Comparison of ENCODE assay signal across 25 cellular contexts in the genomic region with DNA sequence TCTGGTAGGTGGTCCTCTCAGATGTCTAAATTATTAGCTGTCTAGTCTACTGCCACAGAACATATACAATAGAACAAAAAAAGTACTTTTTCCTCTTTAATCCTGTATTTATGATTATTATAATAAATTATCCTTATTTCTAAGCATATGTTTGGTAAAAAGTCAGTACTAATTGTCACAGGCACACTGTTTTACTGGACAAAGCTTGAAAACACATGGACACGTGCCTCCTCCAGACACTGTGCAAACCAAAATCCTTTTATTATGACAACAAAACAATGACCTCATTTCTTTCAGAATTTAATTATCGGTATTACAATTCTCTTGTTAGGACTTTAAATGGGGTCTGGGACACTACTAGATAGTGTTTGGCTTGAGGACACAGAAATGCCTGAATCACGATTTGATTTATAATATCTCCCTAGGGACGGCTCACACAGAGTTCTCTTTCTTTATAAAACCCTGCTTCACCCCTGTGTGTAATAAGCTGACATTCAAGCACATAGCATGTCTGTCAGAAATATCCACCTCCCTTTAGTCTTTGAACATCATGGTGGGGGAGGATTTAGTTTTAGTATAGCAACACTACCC.
DNase-seq lines count a peak whose midpoint lies in the region; ATAC-seq and TF ChIP-seq lines count a peak whose summit lies in the region.
"Had no signal": no experiment of that assay in that cellular context is flagged by ENCODE, and none has a peak within 500 bp of the region (broad histone marks: within the 10 kb centered on the region; RNA-seq: fewer than 3 reads in every experiment).

No MANE protein-coding gene starts in this region.

- H3K4me3 ChIP-seq in Karpas-422 (ENCODE audit: low read length) (no peak overlapping the region), SK-N-SH (ENCODE audit: low read depth in 2 of 2, low read length in 1 of 2) (no peak overlapping the region)
- H3K4me3 ChIP-seq in effector memory CD4-positive, alpha-beta T cell (ENCODE audit: insufficient read depth, low read depth, low read length, poor library complexity, severe bottlenecking) = no peak overlapping the region
- H3K4me3 ChIP-seq: body of pancreas, MG63, Peyer's patch, right lobe of liver, SJSA1, stomach had no signal

- H4K20me1 ChIP-seq in Karpas-422 (ENCODE audit: insufficient read depth, low read depth, low read length) = no peaks in the 10 kb centered on the region
- no peaks in the 10 kb centered on the region for H4K20me1 ChIP-seq in SK-N-SH (ENCODE audit: insufficient read depth)

- H3K9me3 ChIP-seq in Karpas-422 (ENCODE audit: low read length) = no peaks in the 10 kb centered on the region
- no peaks in the 10 kb centered on the region for H3K9me3 ChIP-seq in SK-N-SH
- no peaks in the 10 kb centered on the region for H3K9me3 ChIP-seq in effector memory CD4-positive, alpha-beta T cell (ENCODE audit: control insufficient read depth, low read length)
- H3K9me3 ChIP-seq: body of pancreas, Caco-2, Peyer's patch, right lobe of liver, SJSA1, stomach had no signal

- TF ChIP-seq EP300 in SK-N-SH (IDR thresholded peaks at IDR 0.05; ENCODE audit: borderline replicate concordance in 1 of 2, low read depth in 1 of 2, low read length in 1 of 2) = no peak

- POLR2A ChIA-PET in SK-N-SH (lab: Yijun Ruan, JAX) = interaction anchor here (0.6 kb wide), 1 partner anchor 9 kb away, joined by 3 read pairs; no protein-coding TSS in a partner anchor

- H3F3A ChIP-seq in SK-N-SH (replicated peaks; ENCODE audit: insufficient read depth) = no peaks in the 10 kb centered on the region

- H2AFZ ChIP-seq in Karpas-422 (ENCODE audit: low read length) (no peak overlapping the region), SK-N-SH (ENCODE audit: low read depth) (no peak overlapping the region)

- no peaks in the 10 kb centered on the region for H3K27me3 ChIP-seq in Karpas-422 (ENCODE audit: low read length)
- H3K27me3 ChIP-seq in SK-N-SH (ENCODE audit: insufficient read depth) = no peaks in the 10 kb centered on the region
- H3K27me3 ChIP-seq in effector memory CD4-positive, alpha-beta T cell (replicated peaks; ENCODE audit: control insufficient read depth, insufficient read depth, low read length, poor library complexity, severe bottlenecking) = no peaks in the 10 kb centered on the region
- H3K27me3 ChIP-seq: body of pancreas, MG63, Peyer's patch, right lobe of liver, SJSA1, stomach had no signal

- no peak overlapping the region for H3K4me2 ChIP-seq in Karpas-422 (ENCODE audit: low read depth, low read length, poor library complexity, severe bottlenecking)
- H3K4me2 ChIP-seq in SK-N-SH = no peak overlapping the region

- no peak for TF ChIP-seq RAD21 in SK-N-SH (IDR thresholded peaks at IDR 0.05; ENCODE audit: low read length)

- H3K79me2 ChIP-seq in Karpas-422 (ENCODE audit: low read length) (no peaks in the 10 kb centered on the region), SK-N-SH (ENCODE audit: insufficient read depth) (no peaks in the 10 kb centered on the region)

- DNase-seq in COR-L47 (lab: John Stamatoyannopoulos, UW) (peak; percentile 63), Karpas-422 (peak; percentile 37), SK-N-SH (peak; percentile 2), left kidney (ENCODE audit: low read depth, low spot score) (peak; percentile 24), DMS79 (lab: John Stamatoyannopoulos, UW) (no peak)
- DNase-seq in effector memory CD4-positive, alpha-beta T cell = no peak
- DNase-seq in central memory CD4-positive, alpha-beta T cell = no peak
- DNase-seq: activated CD4-positive, alpha-beta T cell treated with anti-CD3 and anti-CD28 coated beads, Interleukin-2, amount 10 ng/mL, durations not matched to agents 24 days and 14 days; body of pancreas; Caco-2; EL; IMR-90; MG63; natural killer cell; NCI-H1694; NCI-H345; NK-92 treated with Interleukin-12 subunit alpha and Interleukin-12 subunit beta, amount 100 ng/mL, for 24 hours; Peyer's patch; right lobe of liver; stimulated activated CD4-positive, alpha-beta T cell treated with anti-CD3 and anti-CD28 coated beads, Interleukin-15, amount 100 ng/mL, for 24 hours; stomach; T-helper 2 cell; trophoblast cell had no signal

- CTCF ChIA-PET in SK-N-SH (lab: Yijun Ruan, JAX) = interaction anchor here (1.3 kb wide), 1 partner anchor 13 kb away, joined by 3 read pairs; no protein-coding TSS in a partner anchor

- H3K4me1 ChIP-seq in Karpas-422 (ENCODE audit: low read length) (no peaks in the 10 kb centered on the region), SK-N-SH (ENCODE audit: control insufficient read depth in 1 of 2, insufficient read depth in 2 of 2, low read depth in 1 of 2, low read length in 1 of 2) (peaks cover 2 to 16% of the 10 kb centered on the region in 2 experiments; a peak in 3 of 4 replicates)
- no peaks in the 10 kb centered on the region for H3K4me1 ChIP-seq in effector memory CD4-positive, alpha-beta T cell (ENCODE audit: control insufficient read depth, insufficient read depth, low read length, poor library complexity, severe bottlenecking)
- H3K4me1 ChIP-seq: body of pancreas, Peyer's patch, right lobe of liver, SJSA1, stomach had no signal

- H3K9me2 ChIP-seq in Karpas-422 (replicated peaks; ENCODE audit: insufficient read depth, low read length) = no peaks in the 10 kb centered on the region
- no peaks in the 10 kb centered on the region for H3K9me2 ChIP-seq in SK-N-SH

- H3K27ac ChIP-seq in Karpas-422 (ENCODE audit: low read length) (no peak overlapping the region), SK-N-SH (ENCODE audit: low read depth in 2 of 2, low read length in 1 of 2) (peak overlapping the region in 1 of 2 experiments; percentile 28; a peak in 1 of 4 replicates)
- H3K27ac ChIP-seq in effector memory CD4-positive, alpha-beta T cell (ENCODE audit: insufficient read depth, low read length, poor library complexity, severe bottlenecking) = no peak overlapping the region
- H3K27ac ChIP-seq: body of pancreas, Peyer's patch, right lobe of liver, SJSA1, stomach had no signal

- no peak for ATAC-seq in GM19023 (IDR thresholded peaks at IDR 0.05; ENCODE audit: unreplicated experiment)
- ATAC-seq: body of pancreas, natural killer cell, right lobe of liver had no signal

- 24% methylated on average over 4 of the region's 4 CpGs for WGBS in SK-N-SH (ENCODE audit: low lambda C conversion rate)

- H3K36me3 ChIP-seq in Karpas-422 (ENCODE audit: insufficient read depth, low read length) (no peaks in the 10 kb centered on the region), SK-N-SH (replicated peaks in 1 of 2; ENCODE audit: control insufficient read depth in 1 of 2, insufficient read depth in 2 of 2, low read length in 1 of 2) (no peaks in the 10 kb centered on the region)
- H3K36me3 ChIP-seq in effector memory CD4-positive, alpha-beta T cell (ENCODE audit: control insufficient read depth, insufficient read depth, low read length) = no peaks in the 10 kb centered on the region
- H3K36me3 ChIP-seq: MG63, Peyer's patch, right lobe of liver, SJSA1, stomach had no signal

- no peak for TF ChIP-seq CTCF in SK-N-SH (IDR thresholded peaks at IDR 0.05)

- H3K9ac ChIP-seq in Karpas-422 (ENCODE audit: low read length) = no peak overlapping the region
- no peak overlapping the region for H3K9ac ChIP-seq in SK-N-SH

TF ChIP-seq in SK-N-SH, 30 proteins besides CTCF, POLR2A, EP300 and RAD21:
- peak; percentile 63; the same call in 1 of the 2 replicates for TF ChIP-seq MXI1 (IDR thresholded peaks at IDR 0.05; ENCODE audit: low read depth, low read length)
- no peak for TF ChIP-seq FOXJ3 (CRISPR knock-in tag; IDR thresholded peaks at IDR 0.05)
- TF ChIP-seq ELF1 (IDR thresholded peaks at IDR 0.05) = no peak

Comparison
In these comparisons a context has a peak if more than half of its experiments do, and no peak if none do; other contexts are left out.
1. DNase-seq: peak in COR-L47 (single experiment), Karpas-422 (single experiment), SK-N-SH (single experiment) and left kidney (single experiment); none in effector memory CD4-positive, alpha-beta T cell (0 of 3), central memory CD4-positive, alpha-beta T cell (single experiment) and DMS79 (single experiment).